In genomic region chr19:40580619-40581018, GRCh38 we compare ENCODE assay signal across 1 cellular context.
TF ChIP-seq lines count a peak whose summit lies in the region.

No MANE protein-coding gene starts in this region.

TF ChIP-seq in K562, 482 proteins besides CTCF, POLR2A, EP300 and RAD21:
- TF ChIP-seq RBFOX2 (IDR thresholded peaks at IDR 0.05; ENCODE audit: low read depth, low read length) (0 out of 2 replicates have a peak, but pooled peaks have one; percentile 14), SMAD1 (IDR thresholded peaks at IDR 0.05; ENCODE audit: low read depth, low read length, partially characterized antibody) (no peak), PATZ1 (CRISPR knock-in tag; IDR thresholded peaks at IDR 0.05; ENCODE audit: borderline replicate concordance) (no peak)
TF ChIP-seq in K562: peak in this region for 1.
